8 cellular contexts compared by ENCODE assay signal in the genomic region with DNA sequence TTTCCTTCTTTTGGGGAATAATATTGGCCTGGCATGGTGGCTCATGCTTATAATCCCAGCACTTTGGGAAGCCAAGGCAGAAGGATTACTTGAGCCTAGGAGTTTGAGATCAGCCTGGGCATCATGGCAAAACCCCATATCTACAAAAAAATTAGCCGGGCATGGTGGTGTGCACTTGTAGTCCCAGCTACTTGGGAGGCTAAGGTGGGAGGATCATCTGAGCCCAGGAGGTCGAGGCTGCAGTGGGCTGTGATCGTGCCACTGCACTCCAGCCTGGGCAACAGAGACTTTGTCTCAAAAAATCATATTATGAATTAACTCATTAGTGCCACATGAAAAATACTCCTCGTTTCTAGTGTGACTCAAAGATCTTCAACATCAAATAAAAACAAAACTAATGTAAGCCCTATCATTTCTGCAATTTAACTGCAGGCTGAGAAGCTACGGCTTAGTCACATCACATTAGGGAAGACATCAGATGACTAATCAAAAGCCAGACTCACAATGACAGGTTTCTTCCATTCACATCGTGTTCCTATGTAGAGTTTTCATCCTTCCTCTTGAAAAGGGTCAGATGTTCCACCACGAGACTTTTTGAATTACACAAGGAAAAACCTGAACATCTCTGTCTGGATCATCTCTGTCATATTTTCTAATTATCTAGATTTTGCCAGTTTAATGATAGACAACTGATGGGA. TPM values are rescaled to one million over a fixed set of nuclear protein-coding genes. Genes with fewer than 3 reads are reported as not detected.
A peak's percentile ranks its signal among the peaks of the same experiment; 100 is the strongest.
DNase-seq lines count a peak whose midpoint lies in the region; ATAC-seq and TF ChIP-seq lines count a peak whose summit lies in the region.
"Not testable (repeated sequence)": the region's sequence is repeated elsewhere in the genome, so short reads cannot be mapped to it uniquely, and the experiment has no call there.

No MANE protein-coding gene starts in this region.

- H3K36me3 Mint-ChIP-seq in T-cell: not testable (repeated sequence)
- peaks cover 12% of the 10 kb centered on the region for H3K36me3 Mint-ChIP-seq in activated naive CD8-positive, alpha-beta T cell treated with anti-CD3 and anti-CD28 coated beads, Interleukin-2, amount 10 ng/mL, durations not matched to agents 7 days and 5 days

- H3K4me1 ChIP-seq in Loucy (ENCODE audit: insufficient read depth, low read length, poor library complexity, severe bottlenecking) (peaks cover 53% of the 10 kb centered on the region), liver (ENCODE audit: control insufficient read depth in 4 of 4, insufficient read depth in 4 of 4, low read length in 3 of 4) (peaks cover under 1 to 11% (median 6%) of the 10 kb centered on the region in 4 donors), upper lobe of right lung (peaks cover 12% of the 10 kb centered on the region)
- not testable (repeated sequence) for H3K4me1 ChIP-seq in rectal smooth muscle tissue (ENCODE audit: control insufficient read depth, insufficient read depth, low read length)

- TF ChIP-seq CTCF in GM06990 (IDR thresholded peaks at IDR 0.05; ENCODE audit: insufficient read depth, low read length, poor library complexity, severe bottlenecking); Loucy (conservative IDR thresholded peaks at IDR 0.05; ENCODE audit: low read length); epithelial cell of esophagus (IDR thresholded peaks at IDR 0.05; ENCODE audit: insufficient read depth, low read depth, low read length, missing control alignments); liver (IDR thresholded peaks at IDR 0.05; ENCODE audit: low read depth, low read length, missing input control); upper lobe of right lung (IDR thresholded peaks at IDR 0.05): not testable (repeated sequence)

- peaks cover 39 to 60% (median 42%) of the 10 kb centered on the region in 3 donors for H3K4me1 Mint-ChIP-seq in T-cell
- peaks cover 35% of the 10 kb centered on the region for H3K4me1 Mint-ChIP-seq in activated naive CD8-positive, alpha-beta T cell treated with anti-CD3 and anti-CD28 coated beads, Interleukin-2, amount 10 ng/mL, durations not matched to agents 7 days and 5 days

- H3K9me2 ChIP-seq in Loucy (replicated peaks; ENCODE audit: low read depth, low read length): not testable (repeated sequence)

- H3K27ac Mint-ChIP-seq in T-cell: peak overlapping the region; percentile 97 to 99
- peak overlapping the region; percentile 98 for H3K27ac Mint-ChIP-seq in activated naive CD8-positive, alpha-beta T cell treated with anti-CD3 and anti-CD28 coated beads, Interleukin-2, amount 10 ng/mL, durations not matched to agents 7 days and 5 days

- peaks cover 11% of the 10 kb centered on the region; the same call in 1 of the 2 replicates for H3F3A ChIP-seq in Loucy (ENCODE audit: low read depth)

- H3K9me3 ChIP-seq in Loucy (ENCODE audit: insufficient read depth, low read depth, low read length); liver (ENCODE audit: control insufficient read depth in 4 of 4, low read length in 3 of 4); upper lobe of right lung: not testable (repeated sequence)

- not testable (repeated sequence) for DNase-seq in GM06990 (ENCODE audit: extremely low read depth, insufficient read length); T-cell; activated naive CD8-positive, alpha-beta T cell treated with anti-CD3 and anti-CD28 coated beads, Interleukin-2, amount 10 ng/mL, durations not matched to agents 7 days and 5 days; upper lobe of right lung
- peak; percentile 80 for DNase-seq in epithelial cell of esophagus (ENCODE audit: low read depth)

- 87% methylated on average over 7 of the region's 7 CpGs for WGBS in liver

- H3K27me3 Mint-ChIP-seq in T-cell; activated naive CD8-positive, alpha-beta T cell treated with anti-CD3 and anti-CD28 coated beads, Interleukin-2, amount 10 ng/mL, durations not matched to agents 7 days and 5 days: not testable (repeated sequence)

- POLR2A ChIA-PET in T-cell (lab: Charles Lee): interaction anchor here (0.8 to 2.0 kb wide), 3 partner anchors 11 to 80 kb away, joined by 3 to 19 read pairs (median 3); no protein-coding TSS in a partner anchor
- POLR2A ChIA-PET in activated naive CD8-positive, alpha-beta T cell treated with anti-CD3 and anti-CD28 coated beads, Interleukin-2, amount 10 ng/mL, durations not matched to agents 7 days and 5 days (lab: Charles Lee): interaction anchor here (0.6 to 3.6 kb wide), 10 partner anchors 9 to 199 kb away, joined by 3 to 88 read pairs (median 6); partner anchors contain the start of genes GNA13 and LRRC37A3

- H3K4me3 Mint-ChIP-seq in T-cell: peak overlapping the region; percentile 83 to 93 (median 92)
- H3K4me3 Mint-ChIP-seq in activated naive CD8-positive, alpha-beta T cell treated with anti-CD3 and anti-CD28 coated beads, Interleukin-2, amount 10 ng/mL, durations not matched to agents 7 days and 5 days: peak overlapping the region; percentile 98

- peak overlapping the region; percentile 77 for H3K4me3 ChIP-seq in GM06990 (replicated peaks; ENCODE audit: low read depth, low read length)
- peak overlapping the region; percentile 87 for H3K4me3 ChIP-seq in Loucy (ENCODE audit: low read length, poor library complexity, severe bottlenecking)
- H3K4me3 ChIP-seq in epithelial cell of esophagus (ENCODE audit: low read length); liver (ENCODE audit: low read depth in 1 of 3, low read length in 3 of 3): not testable (repeated sequence)
- peak overlapping the region; percentile 68 for H3K4me3 ChIP-seq in rectal smooth muscle tissue (ENCODE audit: low read length)
- H3K4me3 ChIP-seq in upper lobe of right lung: peak overlapping the region; percentile 80

- intact Hi-C loops in upper lobe of right lung (cut with DNase I): not testable (repeated sequence)

- not testable (repeated sequence) for H3K9me3 Mint-ChIP-seq in T-cell; activated naive CD8-positive, alpha-beta T cell treated with anti-CD3 and anti-CD28 coated beads, Interleukin-2, amount 10 ng/mL, durations not matched to agents 7 days and 5 days

- H3K27ac ChIP-seq in liver (ENCODE audit: low read depth in 1 of 2, low read length in 2 of 2) (peak overlapping the region; percentile 96 to 97), rectal smooth muscle tissue (ENCODE audit: low read depth, low read length) (peak overlapping the region; percentile 96), upper lobe of right lung (peak overlapping the region; percentile 92)

- H3K36me3 ChIP-seq in GM06990 (ENCODE audit: control insufficient read depth, insufficient read depth, low read length); Loucy (ENCODE audit: insufficient read depth, low read length); liver (ENCODE audit: control insufficient read depth in 4 of 4, insufficient read depth in 3 of 4, low read depth in 1 of 4, low read length in 3 of 4); rectal smooth muscle tissue (ENCODE audit: control insufficient read depth, insufficient read depth, low read length); upper lobe of right lung: not testable (repeated sequence)

- ATAC-seq in T-cell (replicated peaks in 1 of 4); activated naive CD8-positive, alpha-beta T cell treated with anti-CD3 and anti-CD28 coated beads, Interleukin-2, amount 10 ng/mL, durations not matched to agents 7 days and 5 days (ENCODE audit: low read depth); upper lobe of right lung: not testable (repeated sequence)

- not testable (repeated sequence) for H2AFZ ChIP-seq in Loucy (ENCODE audit: low read length)

- H3K9ac ChIP-seq in Loucy (ENCODE audit: low read depth, low read length, poor library complexity, severe bottlenecking) (peak overlapping the region; percentile 98), liver (ENCODE audit: low read depth in 1 of 2, low read length in 2 of 2) (peak overlapping the region in 1 of 2 donors; percentile 57)
- not testable (repeated sequence) for H3K9ac ChIP-seq in rectal smooth muscle tissue (ENCODE audit: low read length)

- not testable (repeated sequence) for H4K20me1 ChIP-seq in Loucy (ENCODE audit: insufficient read depth, low read length, poor library complexity, severe bottlenecking)

- not testable (repeated sequence) for H3K27me3 ChIP-seq in GM06990 (replicated peaks; ENCODE audit: control insufficient read depth, insufficient read depth, low read length); Loucy (ENCODE audit: insufficient read depth, low read length, poor library complexity, severe bottlenecking); liver (ENCODE audit: control insufficient read depth in 4 of 4, insufficient read depth in 4 of 4, low read length in 3 of 4); rectal smooth muscle tissue (ENCODE audit: control insufficient read depth, insufficient read depth, low read length); upper lobe of right lung

- H3K4me2 ChIP-seq in Loucy (ENCODE audit: low read depth, low read length, poor library complexity, severe bottlenecking): peak overlapping the region; percentile 88

- CTCF ChIA-PET in T-cell (lab: Charles Lee): interaction anchor here in 1 of 2 donors (0.5 to 2.2 kb wide), 5 partner anchors 11 to 101 kb away, joined by 3 to 10 read pairs (median 3); no protein-coding TSS in a partner anchor

- TF ChIP-seq RAD21 in liver (IDR thresholded peaks at IDR 0.05): not testable (repeated sequence)

- peaks cover 33% of the 10 kb centered on the region for H3K79me2 ChIP-seq in Loucy (ENCODE audit: insufficient read depth, low read length)

TF ChIP-seq in liver, 16 proteins besides CTCF, POLR2A, EP300 and RAD21:
- peak in 1 of 2 donors; percentile 3 for TF ChIP-seq GABPA (IDR thresholded peaks at IDR 0.05 in 1 of 2, conservative IDR thresholded peaks at IDR 0.05 in 1 of 2)

RNA-seq across cellular contexts. Expression of gene LRRC37A3, which starts 54.9 kb away (rescaled TPM):
- total RNA-seq in T-cell (10 to 100 TPM in 4 of 5 donors, 1 to 10 TPM in 1; 9.2 to 65.8 (median 14.0) TPM), liver (1 to 10 TPM; 4.5 TPM), upper lobe of right lung (8.9 TPM)
- 10 to 100 TPM; 18.4 to 20.5 TPM for total RNA-seq in activated naive CD8-positive, alpha-beta T cell treated with anti-CD3 and anti-CD28 coated beads, Interleukin-2, amount 10 ng/mL, durations not matched to agents 7 days and 5 days
- 1 to 10 TPM in 1 of 2 donors, under 1 TPM in 1; 0.46 to 1.6 TPM for polyA plus RNA-seq in liver
